In the genomic region with DNA sequence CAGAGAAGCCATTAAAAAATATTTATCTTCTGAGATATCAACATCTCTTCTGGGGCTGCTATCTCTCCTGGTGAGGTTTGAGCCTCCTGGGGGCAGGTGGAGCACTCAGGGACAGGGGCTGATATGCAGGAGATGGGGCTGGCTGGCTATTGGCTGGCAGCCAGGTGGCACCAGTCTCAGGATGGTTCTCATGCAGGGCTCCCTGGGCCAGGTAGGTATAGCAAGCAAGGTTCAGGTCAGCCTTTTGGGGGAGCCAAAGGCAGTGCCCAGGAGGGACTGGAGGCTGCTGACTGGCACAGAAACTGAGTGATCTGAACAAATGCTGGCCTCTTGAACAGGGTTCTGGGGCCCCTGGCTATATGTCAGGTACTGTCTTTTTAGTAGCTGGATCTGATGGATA, we compare ENCODE assay signal across 24 cellular contexts. TPM values are rescaled to one million over a fixed set of nuclear protein-coding genes. Genes with fewer than 3 reads are reported as not detected.
DNase-seq lines count a peak whose midpoint lies in the region; ATAC-seq lines count a peak whose summit lies in the region.
"Had no signal": no experiment of that assay in that cellular context is flagged by ENCODE, and none has a peak within 500 bp of the region (broad histone marks: within the 10 kb centered on the region; RNA-seq: fewer than 3 reads in every experiment).

No MANE protein-coding gene starts in this region.

- no peak overlapping the region for H2BK15ac ChIP-seq in mesendoderm (replicated peaks; ENCODE audit: low read depth)

- no peak for ATAC-seq in activated CD4-positive, alpha-beta T cell treated with anti-CD3 and anti-CD28 coated beads for 36 hours
- ATAC-seq: lower lobe of right lung; natural killer cell treated with Interleukin-12 subunit alpha and Interleukin-12 subunit beta and Interleukin-15 and Interleukin-18, amount 100 ng/mL, for 72 hours had no signal

- no peaks in the 10 kb centered on the region for H3K4me1 Mint-ChIP-seq in activated CD4-positive, alpha-beta T cell treated with anti-CD3 and anti-CD28 coated beads for 36 hours
- H3K4me1 Mint-ChIP-seq: activated CD4-positive, alpha-beta T cell treated with anti-CD3 and anti-CD28 coated beads, Interleukin-2, amount 10 ng/mL, durations not matched to agents 24 days and 14 days; activated naive CD4-positive, alpha-beta T cell treated with anti-CD3 and anti-CD28 coated beads, Interleukin-2, amount 50 U/mL, for 24 hours; IgD-negative memory B cell had no signal

- POLR2A ChIA-PET in activated CD4-positive, alpha-beta T cell treated with anti-CD3 and anti-CD28 coated beads for 36 hours (lab: Charles Lee): no interaction called here

- no peak overlapping the region for H2BK120ac ChIP-seq in mesendoderm (ENCODE audit: low read depth, low read length)

- H3K27ac Mint-ChIP-seq in activated CD4-positive, alpha-beta T cell treated with anti-CD3 and anti-CD28 coated beads for 36 hours: no peak overlapping the region
- H3K27ac Mint-ChIP-seq: activated CD4-positive, alpha-beta T cell treated with anti-CD3 and anti-CD28 coated beads, Interleukin-2, amount 10 ng/mL, durations not matched to agents 24 days and 14 days; activated naive CD4-positive, alpha-beta T cell treated with anti-CD3 and anti-CD28 coated beads, Interleukin-2, amount 50 U/mL, for 24 hours; IgD-negative memory B cell; natural killer cell treated with Interleukin-12 subunit alpha and Interleukin-12 subunit beta and Interleukin-15 and Interleukin-18, amount 100 ng/mL, for 72 hours; T-helper 2 cell treated with Interferon-gamma antibody and Interleukin-4, amounts not matched to agents 5 μg/mL and 100 μg/mL, for 36 hours had no signal

- H3K79me1 ChIP-seq in mesendoderm (ENCODE audit: low read length): no peaks in the 10 kb centered on the region

- H3K4me2 ChIP-seq in mesendoderm (ENCODE audit: low read length): no peak overlapping the region

- DNase-seq in activated CD4-positive, alpha-beta T cell treated with anti-CD3 and anti-CD28 coated beads for 36 hours: peak; percentile 28
- no peak for DNase-seq in activated CD4-positive, alpha-beta T cell treated with anti-CD3 and anti-CD28 coated beads for 4 hours
- peak; percentile 64 for DNase-seq in H7
- peak; percentile 45 for DNase-seq in RPMI8226
- DNase-seq in mesendoderm: peak; percentile 43
- DNase-seq in cardiac septum (ENCODE audit: low spot score): no peak
- no peak for DNase-seq in effector CD8-positive, alpha-beta T cell (lab: John Stamatoyannopoulos, UW)
- DNase-seq: activated CD4-positive, alpha-beta T cell treated with anti-CD3 and anti-CD28 coated beads, Interleukin-2, amount 10 ng/mL, durations not matched to agents 24 days and 14 days; amygdala; DND-41; glutamatergic neuron; GM23248; lower lobe of right lung; NCI-H1092 treated with DMSO at 0.1 percent for 48 hours; NCI-H1930; NCI-H446; NK-92 treated with Interleukin-12 subunit alpha and Interleukin-12 subunit beta, amount 100 ng/mL, for 24 hours; SHP77 treated with DMSO at 0.1 percent for 48 hours; stomach had no signal

- H3K23ac ChIP-seq in mesendoderm (ENCODE audit: low read length): no peak overlapping the region

- H2BK5ac ChIP-seq in mesendoderm (ENCODE audit: low read length): no peak overlapping the region

- H3K56ac ChIP-seq in mesendoderm (ENCODE audit: low read length): no peak overlapping the region

- CTCF ChIA-PET in activated CD4-positive, alpha-beta T cell treated with anti-CD3 and anti-CD28 coated beads for 36 hours (lab: Charles Lee): no interaction called here

- no peak overlapping the region for H4K8ac ChIP-seq in mesendoderm (ENCODE audit: low read depth, low read length)

- H3K27me3 Mint-ChIP-seq in activated CD4-positive, alpha-beta T cell treated with anti-CD3 and anti-CD28 coated beads for 36 hours: peaks cover 14% of the 10 kb centered on the region

- no peak overlapping the region for H3K27ac ChIP-seq in mesendoderm (ENCODE audit: low read depth, low read length)
- H3K27ac ChIP-seq: GM23248, lower lobe of right lung, stomach, thyroid gland had no signal

- H3K36me3 ChIP-seq in H7 (replicated peaks; ENCODE audit: control insufficient read depth, insufficient read depth, low read length): no peaks in the 10 kb centered on the region
- no peaks in the 10 kb centered on the region for H3K36me3 ChIP-seq in mesendoderm (ENCODE audit: control insufficient read depth, insufficient read depth, low read length)
- H3K36me3 ChIP-seq: lower lobe of right lung, stomach, thyroid gland had no signal

- no peak overlapping the region for H3K4me3 Mint-ChIP-seq in activated CD4-positive, alpha-beta T cell treated with anti-CD3 and anti-CD28 coated beads for 36 hours
- H3K4me3 Mint-ChIP-seq: activated CD4-positive, alpha-beta T cell treated with anti-CD3 and anti-CD28 coated beads, Interleukin-2, amount 10 ng/mL, durations not matched to agents 24 days and 14 days; activated naive CD4-positive, alpha-beta T cell treated with anti-CD3 and anti-CD28 coated beads, Interleukin-2, amount 50 U/mL, for 24 hours; IgD-negative memory B cell; natural killer cell treated with Interleukin-12 subunit alpha and Interleukin-12 subunit beta and Interleukin-15 and Interleukin-18, amount 100 ng/mL, for 72 hours; T-helper 2 cell treated with Interferon-gamma antibody and Interleukin-4, amounts not matched to agents 5 μg/mL and 100 μg/mL, for 36 hours had no signal

- H3K9ac ChIP-seq in mesendoderm (ENCODE audit: low read length): no peak overlapping the region
- H3K9ac ChIP-seq: GM23248 had no signal

- H3K4me1 ChIP-seq in mesendoderm (ENCODE audit: control insufficient read depth, low read depth, low read length): no peaks in the 10 kb centered on the region
- H3K4me1 ChIP-seq: lower lobe of right lung, stomach, thyroid gland had no signal

- H3K36me3 Mint-ChIP-seq in activated CD4-positive, alpha-beta T cell treated with anti-CD3 and anti-CD28 coated beads for 36 hours (ENCODE audit: low read depth): no peaks in the 10 kb centered on the region
- H3K36me3 Mint-ChIP-seq: activated naive CD4-positive, alpha-beta T cell treated with anti-CD3 and anti-CD28 coated beads, Interleukin-2, amount 50 U/mL, for 24 hours; natural killer cell treated with Interleukin-12 subunit alpha and Interleukin-12 subunit beta and Interleukin-15 and Interleukin-18, amount 100 ng/mL, for 72 hours had no signal

- no peak overlapping the region for H3K4ac ChIP-seq in mesendoderm (ENCODE audit: low read depth, low read length)

- no peaks in the 10 kb centered on the region for H3K79me2 ChIP-seq in mesendoderm (ENCODE audit: control insufficient read depth, insufficient read depth, low read length)

- intact Hi-C loops in activated CD4-positive, alpha-beta T cell treated with anti-CD3 and anti-CD28 coated beads for 36 hours (cut with DNase I, micrococcal nuclease): no loop called here
- intact Hi-C loops in cardiac septum (cut with DNase I): no loop called here

- H3K4me3 ChIP-seq in H7 (ENCODE audit: insufficient read depth, low read depth, low read length) (no peak overlapping the region), mesendoderm (ENCODE audit: low read length) (no peak overlapping the region)
- H3K4me3 ChIP-seq: GM23248, lower lobe of right lung, stomach, thyroid gland had no signal

- H3K18ac ChIP-seq in mesendoderm (ENCODE audit: low read length): no peak overlapping the region

- no peaks in the 10 kb centered on the region for H3K9me3 Mint-ChIP-seq in activated CD4-positive, alpha-beta T cell treated with anti-CD3 and anti-CD28 coated beads for 36 hours (ENCODE audit: low read depth)
- H3K9me3 Mint-ChIP-seq: activated CD4-positive, alpha-beta T cell treated with anti-CD3 and anti-CD28 coated beads, Interleukin-2, amount 10 ng/mL, durations not matched to agents 24 days and 14 days; activated naive CD4-positive, alpha-beta T cell treated with anti-CD3 and anti-CD28 coated beads, Interleukin-2, amount 50 U/mL, for 24 hours; IgD-negative memory B cell; natural killer cell treated with Interleukin-12 subunit alpha and Interleukin-12 subunit beta and Interleukin-15 and Interleukin-18, amount 100 ng/mL, for 72 hours; T-helper 2 cell treated with Interferon-gamma antibody and Interleukin-4, amounts not matched to agents 5 μg/mL and 100 μg/mL, for 36 hours had no signal

- H4K5ac ChIP-seq in mesendoderm (ENCODE audit: low read length): no peak overlapping the region

- H2AK5ac ChIP-seq in mesendoderm (ENCODE audit: low read length): no peak overlapping the region

- H3K27me3 ChIP-seq in H7 (ENCODE audit: control insufficient read depth, insufficient read depth, low read length) (no peaks in the 10 kb centered on the region), mesendoderm (ENCODE audit: insufficient read depth, low read length, poor library complexity) (no peaks in the 10 kb centered on the region)
- H3K27me3 ChIP-seq: stomach, thyroid gland had no signal

RNA-seq across cellular contexts. Expression of gene EMSY, which starts 29.7 kb away (rescaled TPM):
- 10 to 100 TPM; 28.5 to 35.4 TPM for total RNA-seq in activated CD4-positive, alpha-beta T cell treated with anti-CD3 and anti-CD28 coated beads for 36 hours
- total RNA-seq in H7 (2014; rRNA removed; shearing (Covaris generic)): 22.1 and 27.3 TPM in 2 replicates
- polyA plus RNA-seq in mesendoderm (2013, experiment 1 of 2): 16.3 TPM
- 15.0 TPM for polyA plus RNA-seq in mesendoderm (2013, experiment 2 of 2)
- 17.0 TPM for total RNA-seq in cardiac septum

RNA-seq across cellular contexts. Expression of gene GVQW3, which starts 34.0 kb away (rescaled TPM):
- 1 to 10 TPM; 3.2 to 3.7 TPM for total RNA-seq in activated CD4-positive, alpha-beta T cell treated with anti-CD3 and anti-CD28 coated beads for 36 hours
- 4.0 and 5.7 TPM in 2 replicates for total RNA-seq in H7 (2014; rRNA removed; shearing (Covaris generic))
- 0.74 TPM for polyA plus RNA-seq in mesendoderm (2013, experiment 1 of 2)
- polyA plus RNA-seq in mesendoderm (2013, experiment 2 of 2): 0.87 TPM
- total RNA-seq in cardiac septum: 0.97 TPM

RNA-seq across cellular contexts. Expression of gene THAP12, which starts 34.1 kb away (rescaled TPM):
- total RNA-seq in activated CD4-positive, alpha-beta T cell treated with anti-CD3 and anti-CD28 coated beads for 36 hours: 10 to 100 TPM; 53.6 to 60.9 TPM
- 27.0 and 37.0 TPM in 2 replicates for total RNA-seq in H7 (2014; rRNA removed; shearing (Covaris generic))
- 33.7 TPM for polyA plus RNA-seq in mesendoderm (2013, experiment 1 of 2)
- 32.6 TPM for polyA plus RNA-seq in mesendoderm (2013, experiment 2 of 2)
- 25.8 TPM for total RNA-seq in cardiac septum

Comparison
In these comparisons a context has a peak if more than half of its experiments do, and no peak if none do; other contexts are left out.
1. DNase-seq: peak in activated CD4-positive, alpha-beta T cell treated with anti-CD3 and anti-CD28 coated beads for 36 hours (single experiment), H7 (single experiment), RPMI8226 (single experiment) and mesendoderm (single experiment); none in activated CD4-positive, alpha-beta T cell treated with anti-CD3 and anti-CD28 coated beads for 4 hours (0 of 2), cardiac septum (single experiment) and effector CD8-positive, alpha-beta T cell (single experiment).